Comparison of ENCODE assay signal across 7 cellular contexts in the genomic region with DNA sequence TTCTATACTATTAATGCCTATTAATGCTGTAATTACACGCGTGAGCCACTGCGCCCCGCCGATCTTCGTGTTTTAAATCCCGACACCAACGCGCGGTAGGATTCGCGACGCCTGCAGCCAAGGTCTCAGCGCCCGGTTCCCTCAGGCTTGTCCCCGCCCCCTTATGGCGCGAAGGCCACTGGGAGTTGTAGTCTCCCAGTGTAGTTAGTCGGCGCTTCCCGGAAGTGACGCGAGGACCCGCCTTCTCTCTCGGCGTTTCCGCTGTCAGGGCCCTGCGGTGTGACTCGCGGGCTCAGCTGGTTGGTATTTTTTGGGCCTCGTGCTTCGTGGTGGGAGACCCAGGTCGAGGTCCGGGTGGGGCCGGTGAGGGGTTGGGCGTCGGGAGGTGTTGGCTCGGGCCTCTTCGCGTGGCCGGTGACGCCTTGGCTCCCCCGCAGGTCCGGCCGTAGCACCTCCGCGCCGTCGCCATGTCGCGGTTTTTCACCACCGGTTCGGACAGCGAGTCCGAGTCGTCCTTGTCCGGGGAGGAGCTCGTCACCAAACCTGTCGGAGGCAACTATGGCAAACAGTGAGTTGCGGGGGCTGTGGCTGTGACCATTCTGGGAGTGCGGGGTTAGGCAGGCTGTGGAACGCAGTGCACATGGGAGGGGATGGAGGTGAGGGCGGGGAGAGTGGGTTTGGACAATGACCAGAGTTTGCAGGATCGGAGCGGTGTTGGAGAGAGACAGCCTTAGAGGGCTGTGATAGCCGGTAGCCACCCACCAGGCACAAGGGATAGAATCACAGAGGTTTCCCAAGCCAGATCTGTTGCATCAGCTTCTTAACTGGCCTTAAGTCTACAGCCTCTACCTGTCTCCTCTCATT. TPM values are rescaled to one million over a fixed set of nuclear protein-coding genes. Genes with fewer than 3 reads are reported as not detected.
DNase-seq lines count a peak whose midpoint lies in the region; ATAC-seq, FAIRE-seq and TF ChIP-seq lines count a peak whose summit lies in the region.
"Not testable (repeated sequence)": the region's sequence is repeated elsewhere in the genome, so short reads cannot be mapped to it uniquely, and the experiment has no call there.

A gene with protein sequence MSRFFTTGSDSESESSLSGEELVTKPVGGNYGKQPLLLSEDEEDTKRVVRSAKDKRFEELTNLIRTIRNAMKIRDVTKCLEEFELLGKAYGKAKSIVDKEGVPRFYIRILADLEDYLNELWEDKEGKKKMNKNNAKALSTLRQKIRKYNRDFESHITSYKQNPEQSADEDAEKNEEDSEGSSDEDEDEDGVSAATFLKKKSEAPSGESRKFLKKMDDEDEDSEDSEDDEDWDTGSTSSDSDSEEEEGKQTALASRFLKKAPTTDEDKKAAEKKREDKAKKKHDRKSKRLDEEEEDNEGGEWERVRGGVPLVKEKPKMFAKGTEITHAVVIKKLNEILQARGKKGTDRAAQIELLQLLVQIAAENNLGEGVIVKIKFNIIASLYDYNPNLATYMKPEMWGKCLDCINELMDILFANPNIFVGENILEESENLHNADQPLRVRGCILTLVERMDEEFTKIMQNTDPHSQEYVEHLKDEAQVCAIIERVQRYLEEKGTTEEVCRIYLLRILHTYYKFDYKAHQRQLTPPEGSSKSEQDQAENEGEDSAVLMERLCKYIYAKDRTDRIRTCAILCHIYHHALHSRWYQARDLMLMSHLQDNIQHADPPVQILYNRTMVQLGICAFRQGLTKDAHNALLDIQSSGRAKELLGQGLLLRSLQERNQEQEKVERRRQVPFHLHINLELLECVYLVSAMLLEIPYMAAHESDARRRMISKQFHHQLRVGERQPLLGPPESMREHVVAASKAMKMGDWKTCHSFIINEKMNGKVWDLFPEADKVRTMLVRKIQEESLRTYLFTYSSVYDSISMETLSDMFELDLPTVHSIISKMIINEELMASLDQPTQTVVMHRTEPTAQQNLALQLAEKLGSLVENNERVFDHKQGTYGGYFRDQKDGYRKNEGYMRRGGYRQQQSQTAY (plus strand): TSS at position 245 of the 864 bp plus-strand sequence. CDS start 223 bp downstream, at position 468.

- not testable (repeated sequence) for H4K20me1 ChIP-seq in hepatocyte (ENCODE audit: insufficient read depth, poor library complexity, severe bottlenecking)

- no CpG with 5 or more reads among the region's 66 CpGs for WGBS in hepatocyte (ENCODE audit: low lambda C conversion rate, missing lambda C conversion rate)
- no CpG with 5 or more reads among the region's 66 CpGs for WGBS in pancreas, 2 donors

- not testable (repeated sequence) for H2AFZ ChIP-seq in hepatocyte

- H3K27ac ChIP-seq in hepatocyte, pancreas: not testable (repeated sequence)

- not testable (repeated sequence) for H3K4me1 ChIP-seq in hepatocyte (ENCODE audit: insufficient read depth); pancreas

- ATAC-seq in GM18858 (IDR thresholded peaks at IDR 0.05; ENCODE audit: unreplicated experiment) (peak; percentile 96), HG03378 (IDR thresholded peaks at IDR 0.05; ENCODE audit: unreplicated experiment) (peak; percentile 90), pancreas (peak; percentile 100)

- not testable (repeated sequence) for H3K27me3 ChIP-seq in hepatocyte, pancreas

- intact Hi-C loops in T-helper 1 cell treated with Interleukin-12 subunit alpha and Interleukin-12 subunit beta and Interleukin-4 antibody, amounts not matched to agents 30 ng/mL and 1 ng/mL, for 36 hours (cut with micrococcal nuclease); pancreas (cut with DNase I): not testable (repeated sequence)

- not testable (repeated sequence) for H3K79me2 ChIP-seq in hepatocyte

- H3K4me2 ChIP-seq in hepatocyte = not testable (repeated sequence)

- not testable (repeated sequence) for H3K9me3 ChIP-seq in hepatocyte (ENCODE audit: low read depth); pancreas

- not testable (repeated sequence) for H3K9me2 ChIP-seq in hepatocyte (replicated peaks; ENCODE audit: insufficient read depth)

- H3K36me3 ChIP-seq in hepatocyte (replicated peaks; ENCODE audit: insufficient read depth, low read depth); pancreas: not testable (repeated sequence)

- DNase-seq in H4 (ENCODE audit: low spot score); cerebellum (ENCODE audit: low spot score); hepatocyte (ENCODE audit: low spot score); pancreas: not testable (repeated sequence)

- FAIRE-seq in pancreas (lab: Jason Lieb, UNC) = peak; percentile 56

- not testable (repeated sequence) for H3K4me3 ChIP-seq in hepatocyte, pancreas

- TF ChIP-seq CTCF in hepatocyte (IDR thresholded peaks at IDR 0.05; ENCODE audit: poor library complexity); pancreas (IDR thresholded peaks at IDR 0.05): not testable (repeated sequence)

RNA-seq across cellular contexts. Expression of the gene that starts here (rescaled TPM):
- total RNA-seq in H4 (2014; rRNA removed; shearing (Covaris generic)) = 71.4 and 82.5 TPM in 2 replicates
- total RNA-seq in T-helper 1 cell treated with Interleukin-12 subunit alpha and Interleukin-12 subunit beta and Interleukin-4 antibody, amounts not matched to agents 30 ng/mL and 1 ng/mL, for 36 hours = 740 and 753 TPM in 2 replicates
- total RNA-seq in cerebellum (79.7 TPM), hepatocyte (130 and 170 TPM in 2 replicates), pancreas (100 to 1,000 TPM; 336 to 418 (median 379) TPM)
- polyA plus RNA-seq in hepatocyte (439 and 441 TPM in 2 replicates), pancreas (1,000 to 10,000 TPM in 1 of 2 donors, 100 to 1,000 TPM in 1; 519 to 1,137 TPM)
